Comparison of ENCODE assay signal across 22 cellular contexts in genomic region chr10:89592539-89592938, GRCh38. TPM values are rescaled to one million over a fixed set of nuclear protein-coding genes. Genes with fewer than 3 reads are reported as not detected.
DNase-seq lines count a peak whose midpoint lies in the region; ATAC-seq, FAIRE-seq and TF ChIP-seq lines count a peak whose summit lies in the region.
"Had no signal": no experiment of that assay in that cellular context is flagged by ENCODE, and none has a peak within 500 bp of the region (broad histone marks: within the 10 kb centered on the region; RNA-seq: fewer than 3 reads in every experiment).

No MANE protein-coding gene starts in this region.

- no peak for TF ChIP-seq EP300 in sigmoid colon (IDR thresholded peaks at IDR 0.05)

- DNase-seq in left ventricle myocardium inferior, result no peak
- DNase-seq in cardiac septum (ENCODE audit: low spot score), result no peak
- no peak for DNase-seq in left lobe of liver (ENCODE audit: low spot score)
- DNase-seq in sigmoid colon, result no peak
- DNase-seq in GM12891 (ENCODE audit: insufficient read length, low spot score), result no peak
- no peak for DNase-seq in CD8-positive, alpha-beta T cell
- DNase-seq: CD4-positive, alpha-beta memory T cell; DMS53; MM.1S; NCI-H1092; NCI-H146; NCI-H2029 treated with DMSO at 0.1 percent for 48 hours; NCI-H2171 treated with DMSO at 0.1 percent for 48 hours; NCI-H446 treated with DMSO at 0.1 percent for 48 hours; SHP77 had no signal

- H3K4me3 Mint-ChIP-seq in CD8-positive, alpha-beta T cell, result no peak overlapping the region
- H3K4me3 Mint-ChIP-seq: CD4-positive, alpha-beta memory T cell; GM23338 had no signal

- FAIRE-seq in GM12891 (lab: Jason Lieb, UNC), result no peak
- FAIRE-seq: A549, GM12878, GM18507, RCC 7860 had no signal

- peak; percentile 40 for ATAC-seq in left lobe of liver
- ATAC-seq in HG03469 (IDR thresholded peaks at IDR 0.05; ENCODE audit: unreplicated experiment), result no peak
- no peak for ATAC-seq in CD8-positive, alpha-beta T cell
- ATAC-seq: A549, GM12878, GM23338 had no signal

- H3K4me1 ChIP-seq in left ventricle myocardium inferior (peaks cover 76% of the 10 kb centered on the region), sigmoid colon (peaks cover 0 to 17% (median 12%) of the 10 kb centered on the region in 4 donors)
- no peaks in the 10 kb centered on the region for H3K4me1 ChIP-seq in CD8-positive, alpha-beta T cell (ENCODE audit: insufficient read depth, low read length)
- H3K4me1 ChIP-seq: A549, BLaER1 had no signal

- H3K9me3 Mint-ChIP-seq in CD8-positive, alpha-beta T cell, result no peaks in the 10 kb centered on the region
- H3K9me3 Mint-ChIP-seq: GM23338 had no signal

- H3K27ac ChIP-seq in left ventricle myocardium inferior (replicated peaks) (peak overlapping the region; percentile 87), sigmoid colon (peak overlapping the region in 3 of 4 donors; percentile 2 to 64 (median 36))
- H3K27ac ChIP-seq in CD8-positive, alpha-beta T cell (ENCODE audit: low read depth, low read length), result no peak overlapping the region
- H3K27ac ChIP-seq: A549, BLaER1 had no signal

- 87 to 91% methylated on average over 3 of the region's 3 CpGs for WGBS in sigmoid colon, 2 donors

- CTCF ChIA-PET in CD8-positive, alpha-beta T cell (lab: Charles Lee), result no interaction called here

- TF ChIP-seq CTCF in left ventricle myocardium inferior (IDR thresholded peaks at IDR 0.05; ENCODE audit: borderline replicate concordance) (no peak), sigmoid colon (IDR thresholded peaks at IDR 0.05) (no peak)
- TF ChIP-seq CTCF in CD8-positive, alpha-beta T cell (IDR thresholded peaks at IDR 0.05), result no peak

- H3K36me3 ChIP-seq in left ventricle myocardium inferior (peaks cover 14% of the 10 kb centered on the region), sigmoid colon (no peaks in the 10 kb centered on the region)
- no peaks in the 10 kb centered on the region for H3K36me3 ChIP-seq in CD8-positive, alpha-beta T cell (ENCODE audit: insufficient read depth, low read length)

- H3K27me3 ChIP-seq in left ventricle myocardium inferior (ENCODE audit: low read depth) (no peaks in the 10 kb centered on the region), sigmoid colon (no peaks in the 10 kb centered on the region)
- no peaks in the 10 kb centered on the region for H3K27me3 ChIP-seq in CD8-positive, alpha-beta T cell (ENCODE audit: insufficient read depth, low read length)
- H3K27me3 ChIP-seq: BLaER1 had no signal

- H3K9me3 ChIP-seq in left ventricle myocardium inferior (replicated peaks), result no peaks in the 10 kb centered on the region
- H3K9me3 ChIP-seq in sigmoid colon, result no peaks in the 10 kb centered on the region
- no peaks in the 10 kb centered on the region for H3K9me3 ChIP-seq in CD8-positive, alpha-beta T cell (ENCODE audit: low read length)
- H3K9me3 ChIP-seq: A549, BLaER1 had no signal

- H3K36me3 Mint-ChIP-seq in CD8-positive, alpha-beta T cell, result no peaks in the 10 kb centered on the region

- no peak for TF ChIP-seq POLR2A in sigmoid colon (IDR thresholded peaks at IDR 0.05)
- TF ChIP-seq POLR2A in GM12891 (IDR thresholded peaks at IDR 0.05; ENCODE audit: low read depth, low read length), result no peak

- intact Hi-C loops in left ventricle myocardium inferior (cut with micrococcal nuclease) (no loop called here), cardiac septum (cut with DNase I) (no loop called here), sigmoid colon (cut with DNase I) (no loop called here)
- intact Hi-C loops in CD8-positive, alpha-beta T cell (cut with DNase I, micrococcal nuclease), result no loop called here

- no peak overlapping the region for H3K27ac Mint-ChIP-seq in CD8-positive, alpha-beta T cell
- H3K27ac Mint-ChIP-seq: CD4-positive, alpha-beta memory T cell; GM23338 had no signal

- H3K4me3 ChIP-seq in left ventricle myocardium inferior (no peak overlapping the region), sigmoid colon (no peak overlapping the region)
- H3K4me3 ChIP-seq in CD8-positive, alpha-beta T cell (ENCODE audit: low read depth, low read length), result no peak overlapping the region
- H3K4me3 ChIP-seq: A549, BLaER1, GM12878, GM23338 had no signal

- H3K4me1 Mint-ChIP-seq in CD8-positive, alpha-beta T cell (ENCODE audit: low read depth), result no peaks in the 10 kb centered on the region
- H3K4me1 Mint-ChIP-seq: CD4-positive, alpha-beta memory T cell; GM23338 had no signal

- POLR2A ChIA-PET in CD8-positive, alpha-beta T cell (lab: Charles Lee), result no interaction called here

- H3K27me3 Mint-ChIP-seq in CD8-positive, alpha-beta T cell (ENCODE audit: low read depth), result no peaks in the 10 kb centered on the region
- H3K27me3 Mint-ChIP-seq: CD4-positive, alpha-beta memory T cell had no signal

TF ChIP-seq in GM12891, 5 proteins besides CTCF, POLR2A, EP300 and RAD21:
- TF ChIP-seq POU2F2 (IDR thresholded peaks at IDR 0.05; ENCODE audit: low read depth, low read length) (no peak), SPI1 (IDR thresholded peaks at IDR 0.05; ENCODE audit: low read depth, low read length) (no peak), POLR2AphosphoS5 (IDR thresholded peaks at IDR 0.05; ENCODE audit: low read depth, low read length) (no peak), PAX5 (IDR thresholded peaks at IDR 0.05; ENCODE audit: insufficient read depth, low read length, severe bottlenecking) (no peak), TAF1 (IDR thresholded peaks at IDR 0.05; ENCODE audit: low read depth, low read length) (no peak)

RNA-seq across cellular contexts. Expression of gene PANK1, which starts 52.5 kb away (rescaled TPM):
- total RNA-seq in left ventricle myocardium inferior (21.4 TPM), cardiac septum (8.8 TPM), left lobe of liver (48.9 TPM), sigmoid colon (1 to 10 TPM; 1.6 to 6.1 (median 3.7) TPM)
- 10 to 100 TPM in 2 of 3 donors, 1 to 10 TPM in 1; 7.5 to 26.4 (median 18.0) TPM for polyA plus RNA-seq in sigmoid colon
- 2.6 TPM for polyA plus RNA-seq in GM12891 (2012; ENCODE audit: low read depth, missing spikeins)
- under 1 TPM; 0.08 to 0.28 TPM for total RNA-seq in CD8-positive, alpha-beta T cell

RNA-seq across cellular contexts. Expression of gene SLC16A12, which starts 57.1 kb away (rescaled TPM):
- total RNA-seq in left ventricle myocardium inferior (2.0 TPM), cardiac septum (3.1 TPM), left lobe of liver (0.38 TPM), sigmoid colon (1 to 10 TPM; 1.1 to 3.9 (median 2.2) TPM)
- under 1 TPM in 2 of 3 donors, not detected in 1; 0.13 to 0.23 TPM for polyA plus RNA-seq in sigmoid colon
- polyA plus RNA-seq in GM12891 (2012; ENCODE audit: low read depth, missing spikeins), result not detected
- not detected for total RNA-seq in CD8-positive, alpha-beta T cell
- total RNA-seq: CD4-positive, alpha-beta memory T cell; GM12878 had no signal
- polyA plus RNA-seq: CD4-positive, alpha-beta memory T cell; GM12878 had no signal
